In genomic region chr3:55721716-55722484, GRCh38 we compare ENCODE assay signal across 11 cellular contexts.
DNase-seq lines count a peak whose midpoint lies in the region; ATAC-seq and TF ChIP-seq lines count a peak whose summit lies in the region.
"Had no signal": no experiment of that assay in that cellular context is flagged by ENCODE, and none has a peak within 500 bp of the region (broad histone marks: within the 10 kb centered on the region; RNA-seq: fewer than 3 reads in every experiment).

No MANE protein-coding gene starts in this region.

- peak; percentile 39 for DNase-seq in AG08396 (ENCODE audit: low spot score)
- DNase-seq in H4 (ENCODE audit: low spot score) = peak; percentile 11
- DNase-seq in astrocyte of the cerebellum (ENCODE audit: low read depth) = peak; percentile 33
- peak; percentile 11 for DNase-seq in kidney glomerular epithelial cell (lab: John Stamatoyannopoulos, UW)
- no peak for DNase-seq in NCI-H2171 (lab: John Stamatoyannopoulos, UW)
- no peak for DNase-seq in globus pallidus (ENCODE audit: low spot score)
- no peak for DNase-seq in naive thymus-derived CD8-positive, alpha-beta T cell
- DNase-seq in glutamatergic neuron = no peak
- DNase-seq: activated effector memory CD4-positive, alpha-beta T cell treated with anti-CD3 and anti-CD28 coated beads, Interleukin-2, amount 50 U/mL, for 16 hours; naive B cell; NCI-H1092 had no signal

- ATAC-seq in naive thymus-derived CD8-positive, alpha-beta T cell = no peak

- H3K27ac Mint-ChIP-seq in naive thymus-derived CD8-positive, alpha-beta T cell = no peak overlapping the region
- no peak overlapping the region for H3K27ac Mint-ChIP-seq in glutamatergic neuron (ENCODE audit: unreplicated experiment)
- H3K27ac Mint-ChIP-seq: naive B cell had no signal

- H3K4me3 Mint-ChIP-seq in naive thymus-derived CD8-positive, alpha-beta T cell = no peak overlapping the region
- no peak overlapping the region for H3K4me3 Mint-ChIP-seq in glutamatergic neuron (ENCODE audit: unreplicated experiment)

- H3K9me3 Mint-ChIP-seq in naive thymus-derived CD8-positive, alpha-beta T cell = peaks cover 0 to 10% (median 0%) of the 10 kb centered on the region in 9 donors
- H3K9me3 Mint-ChIP-seq in glutamatergic neuron (ENCODE audit: unreplicated experiment) = peaks cover 1% of the 10 kb centered on the region

- in situ Hi-C loops in astrocyte of the cerebellum (cut with HindIII; ENCODE audit: low sequenced_read_pairs) = no loop called here

- H3K27me3 Mint-ChIP-seq in naive thymus-derived CD8-positive, alpha-beta T cell = peaks cover 7 to 34% (median 13%) of the 10 kb centered on the region in 5 donors
- no peaks in the 10 kb centered on the region for H3K27me3 Mint-ChIP-seq in glutamatergic neuron (ENCODE audit: unreplicated experiment)

- no peak overlapping the region for H3K4me3 ChIP-seq in astrocyte of the cerebellum (ENCODE audit: low read depth, low read length)

- POLR2A ChIA-PET in naive thymus-derived CD8-positive, alpha-beta T cell (lab: Charles Lee) = no interaction called here

- no peaks in the 10 kb centered on the region for H3K36me3 Mint-ChIP-seq in naive thymus-derived CD8-positive, alpha-beta T cell
- H3K36me3 Mint-ChIP-seq in glutamatergic neuron (ENCODE audit: unreplicated experiment) = no peaks in the 10 kb centered on the region
- H3K36me3 Mint-ChIP-seq: naive B cell had no signal

- peak; percentile 79 for TF ChIP-seq CTCF in astrocyte of the cerebellum (IDR thresholded peaks at IDR 0.05; ENCODE audit: low read depth, low read length, missing control alignments)
- TF ChIP-seq CTCF in glutamatergic neuron (IDR thresholded peaks at IDR 0.05; ENCODE audit: partially characterized antibody, unreplicated experiment) = no peak

- H3K4me1 Mint-ChIP-seq in naive thymus-derived CD8-positive, alpha-beta T cell = no peaks in the 10 kb centered on the region
- peaks cover 6% of the 10 kb centered on the region for H3K4me1 Mint-ChIP-seq in glutamatergic neuron (ENCODE audit: low read depth, unreplicated experiment)
- H3K4me1 Mint-ChIP-seq: naive B cell had no signal

Comparison
In these comparisons a context has a peak if more than half of its experiments do, and no peak if none do; other contexts are left out.
1. DNase-seq: peak in AG08396 (single experiment), H4 (single experiment), astrocyte of the cerebellum (single experiment) and kidney glomerular epithelial cell (single experiment); none in NCI-H2171 (single experiment), globus pallidus (single experiment), naive thymus-derived CD8-positive, alpha-beta T cell (0 of 10) and glutamatergic neuron (single experiment).